1 cellular context compared by ENCODE assay signal in genomic region chrX:40175416-40176255, GRCh38.
TF ChIP-seq lines count a peak whose summit lies in the region.

No MANE protein-coding gene starts in this region.

TF ChIP-seq in K562, 482 proteins besides CTCF, POLR2A, EP300 and RAD21 (continued from another document and continues in another):
- TF ChIP-seq CREB3 (tag; conservative IDR thresholded peaks at IDR 0.05; ENCODE audit: low read depth) (no peak), FOSL1 (tag; conservative IDR thresholded peaks at IDR 0.05) (no peak), PREB (CRISPR knock-in tag; IDR thresholded peaks at IDR 0.05) (no peak), CAMTA2 (CRISPR knock-in tag; conservative IDR thresholded peaks at IDR 0.05) (no peak), NCOA4 (IDR thresholded peaks at IDR 0.05; ENCODE audit: partially characterized antibody) (no peak), STAT6 (CRISPR knock-in tag; IDR thresholded peaks at IDR 0.05) (no peak), JUN (IDR thresholded peaks at IDR 0.05; ENCODE audit: borderline replicate concordance, low read depth, low read length) (no peak), JUN (CRISPR knock-in tag; IDR thresholded peaks at IDR 0.05; ENCODE audit: borderline replicate concordance) (no peak), BRF1 (IDR thresholded peaks at IDR 0.05; ENCODE audit: borderline replicate concordance, extremely low read depth, insufficient read length) (no peak), MYNN (IDR thresholded peaks at IDR 0.05) (no peak; the same call in 1 of the 2 replicates), MYNN (CRISPR knock-in tag; IDR thresholded peaks at IDR 0.05) (no peak), ELF1 (tag; IDR thresholded peaks at IDR 0.05) (no peak), ZNF592 (IDR thresholded peaks at IDR 0.05) (no peak), GTF2F1 (IDR thresholded peaks at IDR 0.05; ENCODE audit: low read depth, low read length) (no peak), SNRNP70 (optimal IDR thresholded peaks at IDR 0.05; ENCODE audit: low read depth, low read length) (no peak), KAT7 (CRISPR knock-in tag; IDR thresholded peaks at IDR 0.05; ENCODE audit: borderline replicate concordance) (no peak), DDX20 (tag; IDR thresholded peaks at IDR 0.05; ENCODE audit: low read depth) (no peak), ARID1B (IDR thresholded peaks at IDR 0.05) (peak; percentile 67), ZNF395 (CRISPR knock-in tag; IDR thresholded peaks at IDR 0.05) (peak; percentile 65), NCOA2 (IDR thresholded peaks at IDR 0.05; ENCODE audit: partially characterized antibody in 2 of 2) (no peak), ARID4B (CRISPR knock-in tag; IDR thresholded peaks at IDR 0.05) (peak; percentile 60), THRA (IDR thresholded peaks at IDR 0.05) (no peak), SETDB1 (IDR thresholded peaks at IDR 0.05; ENCODE audit: low read length) (no peak), ARNT (IDR thresholded peaks at IDR 0.05) (no peak), KLF6 (CRISPR knock-in tag; IDR thresholded peaks at IDR 0.05; ENCODE audit: borderline replicate concordance) (peak; percentile 54; the same call in 1 of the 2 replicates), E2F3 (CRISPR knock-in tag; IDR thresholded peaks at IDR 0.05) (no peak), PBX2 (CRISPR knock-in tag; IDR thresholded peaks at IDR 0.05; ENCODE audit: low read depth) (no peak), PBX2 (tag; conservative IDR thresholded peaks at IDR 0.05; ENCODE audit: low read depth) (no peak), SMARCC2 (IDR thresholded peaks at IDR 0.05; ENCODE audit: low read depth) (no peak), ZSCAN32 (CRISPR knock-in tag; IDR thresholded peaks at IDR 0.05) (no peak), CBX8 (IDR thresholded peaks at IDR 0.05; ENCODE audit: borderline replicate concordance, extremely low read depth, low read depth, low read length, poor library complexity, severe bottlenecking) (no peak), EZH2 (IDR thresholded peaks at IDR 0.05; ENCODE audit: borderline replicate concordance, low read depth, low read length) (no peak), MNT (conservative IDR thresholded peaks at IDR 0.05) (no peak), ZFP91 (CRISPR knock-in tag; IDR thresholded peaks at IDR 0.05) (no peak), RHOXF2B (CRISPR knock-in tag; conservative IDR thresholded peaks at IDR 0.05) (no peak), ZNF586 (CRISPR knock-in tag; conservative IDR thresholded peaks at IDR 0.05) (no peak), RBM39 (optimal IDR thresholded peaks at IDR 0.05; ENCODE audit: low read depth, low read length) (no peak)
